Comparison of ENCODE assay signal across 16 cellular contexts in genomic region chr10:7339503-7339902, GRCh38.
"Had no signal": no experiment of that assay in that cellular context is flagged by ENCODE, and none has a peak within 500 bp of the region (broad histone marks: within the 10 kb centered on the region; RNA-seq: fewer than 3 reads in every experiment).

No MANE protein-coding gene starts in this region.

- H3K27ac Mint-ChIP-seq: activated naive CD8-positive, alpha-beta T cell; neural progenitor cell had no signal

- DNase-seq: activated CD4-positive, alpha-beta T cell treated with anti-CD3 and anti-CD28 coated beads, Interleukin-2, amount 50 U/mL, for 4 hours; activated CD4-positive, CD25-positive, alpha-beta regulatory T cell treated with anti-CD3 and anti-CD28 coated beads, Interleukin-2, amount 50 U/mL, for 72 hours; caudate nucleus; foreskin keratinocyte; glutamatergic neuron; islet precursor cell; left colon; psoas muscle; right lobe of liver; stimulated activated CD4-positive, alpha-beta T cell treated with anti-CD3 and anti-CD28 coated beads, Interleukin-4, amount 100 ng/mL, for 1 hour; upper lobe of right lung had no signal

- H3K36me3 ChIP-seq: neural progenitor cell, right lobe of liver, upper lobe of right lung had no signal

- H3K4me1 ChIP-seq: foreskin keratinocyte, right lobe of liver, upper lobe of right lung had no signal

- H3K4me2 ChIP-seq: neural progenitor cell, smooth muscle cell had no signal

- ATAC-seq: foreskin keratinocyte, left colon, upper lobe of right lung had no signal

- H3K4me3 ChIP-seq: neural progenitor cell, psoas muscle, right lobe of liver, smooth muscle cell, upper lobe of right lung had no signal

- H3K27ac ChIP-seq: foreskin keratinocyte, neural progenitor cell, psoas muscle, right lobe of liver, upper lobe of right lung, VCaP had no signal

- H3K9me3 ChIP-seq: psoas muscle, right lobe of liver, upper lobe of right lung had no signal

- H2AFZ ChIP-seq: neural progenitor cell had no signal

- H3K27me3 ChIP-seq: foreskin keratinocyte, neural progenitor cell, right lobe of liver, upper lobe of right lung had no signal

- H3K9me3 Mint-ChIP-seq: T-helper 1 cell treated with Interleukin-12 subunit alpha and Interleukin-12 subunit beta and Interleukin-4 antibody, amounts not matched to agents 30 μg/mL and 1 μg/mL, for 36 hours had no signal

- H3K4me3 Mint-ChIP-seq: activated naive CD8-positive, alpha-beta T cell; neural progenitor cell; T-helper 1 cell treated with Interleukin-12 subunit alpha and Interleukin-12 subunit beta and Interleukin-4 antibody, amounts not matched to agents 30 μg/mL and 1 μg/mL, for 36 hours had no signal

- H3K27me3 Mint-ChIP-seq: activated naive CD8-positive, alpha-beta T cell had no signal
